ENCODE assay signal across 8 cellular contexts in the genomic region with DNA sequence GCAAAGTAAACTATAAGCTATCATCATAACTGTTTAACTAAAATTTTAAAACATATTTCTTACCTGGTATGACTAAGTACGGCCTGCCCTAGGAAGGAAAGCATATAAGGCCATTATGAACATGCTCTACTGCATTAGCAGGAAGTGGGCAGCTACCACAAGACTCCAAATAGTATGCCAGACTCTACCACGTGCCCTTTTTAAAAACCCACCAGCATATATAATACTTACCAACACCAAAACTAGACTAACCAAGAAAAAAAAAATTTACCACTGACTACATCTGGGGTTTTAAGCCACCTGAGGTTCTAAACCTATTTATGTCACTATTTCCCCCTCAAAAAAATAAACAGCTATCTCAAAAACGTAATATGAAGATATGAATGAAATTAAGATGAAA.
DNase-seq lines count a peak whose midpoint lies in the region; ATAC-seq and TF ChIP-seq lines count a peak whose summit lies in the region.

No MANE protein-coding gene starts in this region.

- no peaks in the 10 kb centered on the region for H3K27me3 Mint-ChIP-seq in activated naive CD8-positive, alpha-beta T cell

- H3K4me3 ChIP-seq in MM.1S (ENCODE audit: low read length), result peak overlapping the region; percentile 39

- no peak overlapping the region for H3K9ac ChIP-seq in MM.1S (ENCODE audit: low read length)

- peak overlapping the region; percentile 57; the same call in 1 of the 2 replicates for H3K27ac ChIP-seq in MM.1S (ENCODE audit: low read length)

- peaks cover 28% of the 10 kb centered on the region for H3F3A ChIP-seq in MM.1S (ENCODE audit: insufficient read depth, low read length)

- H2AFZ ChIP-seq in MM.1S (ENCODE audit: low read length), result no peak overlapping the region

- ATAC-seq in GM18508 (IDR thresholded peaks at IDR 0.05; ENCODE audit: insufficient read depth, unreplicated experiment) (peak; percentile 93), GM21786 (IDR thresholded peaks at IDR 0.05; ENCODE audit: unreplicated experiment) (peak; percentile 97)

- peaks cover 76% of the 10 kb centered on the region for H3K4me1 Mint-ChIP-seq in activated naive CD8-positive, alpha-beta T cell (ENCODE audit: low read depth)

- H3K36me3 Mint-ChIP-seq in activated naive CD8-positive, alpha-beta T cell, result peaks cover 17% of the 10 kb centered on the region

- DNase-seq in MM.1S (peak; percentile 91), HEK293T (ENCODE audit: extremely low spot score) (no peak), COR-L47 (lab: John Stamatoyannopoulos, UW) (no peak), putamen (ENCODE audit: low spot score) (no peak), kidney glomerular epithelial cell (lab: John Stamatoyannopoulos, UW) (no peak)

- H3K4me2 ChIP-seq in MM.1S (ENCODE audit: low read depth, low read length), result peak overlapping the region; percentile 65

- H3K27ac Mint-ChIP-seq in activated naive CD8-positive, alpha-beta T cell, result peak overlapping the region; percentile 84

- H3K9me3 ChIP-seq in MM.1S (replicated peaks; ENCODE audit: insufficient read depth, low read length), result no peaks in the 10 kb centered on the region

- peak overlapping the region; percentile 79 for H3K4me3 Mint-ChIP-seq in activated naive CD8-positive, alpha-beta T cell

- H3K9me3 Mint-ChIP-seq in activated naive CD8-positive, alpha-beta T cell (ENCODE audit: low read depth), result no peaks in the 10 kb centered on the region

- H4K20me1 ChIP-seq in MM.1S (ENCODE audit: insufficient read depth, low read length), result 0 out of 2 replicates have a peak, but pooled peaks cover 3% of the 10 kb centered on the region

- peaks cover 37% of the 10 kb centered on the region for H3K4me1 ChIP-seq in MM.1S (ENCODE audit: low read length)

- no peak for TF ChIP-seq CTCF in MM.1S (IDR thresholded peaks at IDR 0.05; ENCODE audit: low read length)

- H3K27me3 ChIP-seq in MM.1S (replicated peaks; ENCODE audit: insufficient read depth, low read length), result no peaks in the 10 kb centered on the region

- POLR2A ChIA-PET in HEK293T (lab: Yijun Ruan, JAX), result no interaction called here

- no peaks in the 10 kb centered on the region for H3K36me3 ChIP-seq in MM.1S (replicated peaks; ENCODE audit: insufficient read depth, low read length)

- H3K79me2 ChIP-seq in MM.1S (ENCODE audit: low read length), result peaks cover 95% of the 10 kb centered on the region

- CTCF ChIA-PET in HEK293T (lab: Yijun Ruan, JAX), result interaction anchor here (0.6 kb wide), 1 partner anchor 17 kb away, joined by 3 read pairs; no protein-coding TSS in a partner anchor

- H3K9me2 ChIP-seq in MM.1S (replicated peaks; ENCODE audit: insufficient read depth, low read length), result no peaks in the 10 kb centered on the region

TF ChIP-seq in HEK293T, 16 proteins besides CTCF, POLR2A, EP300 and RAD21:
- TF ChIP-seq SP1 (IDR thresholded peaks at IDR 0.05), result no peak
- TF ChIP-seq FOXA1 (IDR thresholded peaks at IDR 0.05), result no peak
- TF ChIP-seq CTBP1 (IDR thresholded peaks at IDR 0.05; ENCODE audit: borderline replicate concordance), result no peak
- TF ChIP-seq BHLHE40 (IDR thresholded peaks at IDR 0.05; ENCODE audit: borderline replicate concordance), result no peak
- TF ChIP-seq SUZ12 (IDR thresholded peaks at IDR 0.05), result no peak
- TF ChIP-seq NFRKB (IDR thresholded peaks at IDR 0.05), result no peak
- TF ChIP-seq FOXM1 (IDR thresholded peaks at IDR 0.05; ENCODE audit: borderline replicate concordance), result no peak
- no peak for TF ChIP-seq FOXK2 (IDR thresholded peaks at IDR 0.05)
- TF ChIP-seq L3MBTL2 (conservative IDR thresholded peaks at IDR 0.05), result no peak
- TF ChIP-seq ZNF384 (IDR thresholded peaks at IDR 0.05), result no peak
- TF ChIP-seq HDGF (IDR thresholded peaks at IDR 0.05; ENCODE audit: borderline replicate concordance), result no peak
- no peak for TF ChIP-seq ARNT (IDR thresholded peaks at IDR 0.05)
- TF ChIP-seq ELF4 (IDR thresholded peaks at IDR 0.05), result no peak
- TF ChIP-seq, protein P1, sequence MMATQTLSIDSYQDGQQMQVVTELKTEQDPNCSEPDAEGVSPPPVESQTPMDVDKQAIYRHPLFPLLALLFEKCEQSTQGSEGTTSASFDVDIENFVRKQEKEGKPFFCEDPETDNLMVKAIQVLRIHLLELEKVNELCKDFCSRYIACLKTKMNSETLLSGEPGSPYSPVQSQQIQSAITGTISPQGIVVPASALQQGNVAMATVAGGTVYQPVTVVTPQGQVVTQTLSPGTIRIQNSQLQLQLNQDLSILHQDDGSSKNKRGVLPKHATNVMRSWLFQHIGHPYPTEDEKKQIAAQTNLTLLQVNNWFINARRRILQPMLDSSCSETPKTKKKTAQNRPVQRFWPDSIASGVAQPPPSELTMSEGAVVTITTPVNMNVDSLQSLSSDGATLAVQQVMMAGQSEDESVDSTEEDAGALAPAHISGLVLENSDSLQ (IDR thresholded peaks at IDR 0.05), result no peak
